Comparison of ENCODE assay signal across 31 cellular contexts in genomic region chr1:173581384-173582078, GRCh38. TPM values are rescaled to one million over a fixed set of nuclear protein-coding genes. Genes with fewer than 3 reads are reported as not detected.
"Had no signal": no experiment of that assay in that cellular context is flagged by ENCODE, and none has a peak within 500 bp of the region (broad histone marks: within the 10 kb centered on the region; RNA-seq: fewer than 3 reads in every experiment).

No MANE protein-coding gene starts in this region.

- H3K36me3 ChIP-seq: adrenal gland, ascending aorta, brain microvascular endothelial cell, heart left ventricle, neutrophil, ovary, prostate gland, tibial artery had no signal

- ATAC-seq: activated CD8-positive, alpha-beta T cell treated with anti-CD3 and anti-CD28 coated beads for 36 hours; activated T-cell treated with anti-CD3 and anti-CD28 coated beads, Interleukin-2, amount 50 U/mL, for 4 hours; heart left ventricle; left ventricle myocardium superior; naive thymus-derived CD8-positive, alpha-beta T cell had no signal

- H3K27ac ChIP-seq: adrenal gland, ascending aorta, brain microvascular endothelial cell, heart left ventricle, neutrophil, ovary, prostate gland, tibial artery had no signal

- H3K27me3 Mint-ChIP-seq: activated CD8-positive, alpha-beta T cell treated with anti-CD3 and anti-CD28 coated beads for 36 hours; activated naive CD4-positive, alpha-beta T cell treated with anti-CD3 and anti-CD28 coated beads, Interleukin-2, amount 50 U/mL, for 24 hours; dendritic cell treated with granulocyte-macrophage colony-stimulating factor and Interleukin-4, amounts not matched to agents 40 ng/mL and 50 ng/mL, for 4 days had no signal

- H3K36me3 Mint-ChIP-seq: activated naive CD4-positive, alpha-beta T cell treated with anti-CD3 and anti-CD28 coated beads, Interleukin-2, amount 50 U/mL, for 24 hours; mesothelial cell of epicardium; naive thymus-derived CD8-positive, alpha-beta T cell had no signal

- FAIRE-seq: endometrium, islet of Langerhans had no signal

- H3K4me3 ChIP-seq: adrenal gland, ascending aorta, heart left ventricle, ovary, prostate gland, tibial artery had no signal

- H3K4me1 Mint-ChIP-seq: activated B cell treated with CpG ODN at 0.5 μM for 24 hours; activated naive CD4-positive, alpha-beta T cell treated with anti-CD3 and anti-CD28 coated beads, Interleukin-2, amount 50 U/mL, for 24 hours; mesothelial cell of epicardium had no signal

- H3K9me3 Mint-ChIP-seq: activated B cell treated with CpG ODN at 0.5 μM for 24 hours; activated naive CD4-positive, alpha-beta T cell treated with anti-CD3 and anti-CD28 coated beads, Interleukin-2, amount 50 U/mL, for 24 hours; activated T-cell treated with anti-CD3 and anti-CD28 coated beads, Interleukin-2, amount 50 U/mL, for 4 hours; dendritic cell treated with granulocyte-macrophage colony-stimulating factor and Interleukin-4, amounts not matched to agents 40 ng/mL and 50 ng/mL, for 4 days; mesothelial cell of epicardium; naive thymus-derived CD8-positive, alpha-beta T cell had no signal

- H3K27ac Mint-ChIP-seq: activated B cell treated with CpG ODN at 0.5 μM for 24 hours; activated CD8-positive, alpha-beta T cell treated with anti-CD3 and anti-CD28 coated beads for 36 hours; activated naive CD4-positive, alpha-beta T cell treated with anti-CD3 and anti-CD28 coated beads, Interleukin-2, amount 50 U/mL, for 24 hours; dendritic cell treated with granulocyte-macrophage colony-stimulating factor and Interleukin-4, amounts not matched to agents 40 ng/mL and 50 ng/mL, for 4 days; mesothelial cell of epicardium had no signal

- H3K27me3 ChIP-seq: adrenal gland, ascending aorta, brain microvascular endothelial cell, heart left ventricle, neutrophil, ovary, tibial artery had no signal

- H3K9me3 ChIP-seq: adrenal gland, ascending aorta, heart left ventricle, neutrophil, ovary, prostate gland, tibial artery had no signal

- DNase-seq: activated B cell treated with CpG ODN at 0.5 μM for 24 hours; activated CD4-positive, alpha-beta T cell treated with anti-CD3 and anti-CD28 coated beads for 4 hours; activated CD8-positive, alpha-beta T cell treated with anti-CD3 and anti-CD28 coated beads for 36 hours; activated gamma-delta T cell treated with Interleukin-2 at 50 U/mL for 16 hours; activated T-cell treated with anti-CD3 and anti-CD28 coated beads, Interleukin-2, amount 50 U/mL, for 4 hours; adrenal gland; brain microvascular endothelial cell; caudate nucleus; effector CD4-positive, alpha-beta T cell; heart left ventricle; left ventricle myocardium superior; mammary epithelial cell; naive thymus-derived CD8-positive, alpha-beta T cell; ovary; stimulated activated CD4-positive, alpha-beta T cell treated with anti-CD3 and anti-CD28 coated beads, Interleukin-2, amount 100 ng/mL, for 48 hours; stimulated activated CD8-positive, alpha-beta memory T cell treated with anti-CD3 and anti-CD28 coated beads, Interleukin-4, amount 100 ng/mL, for 48 hours; stimulated activated naive CD4-positive, alpha-beta T cell treated with Interleukin-2 at 50 U/mL for 16 hours; T1000; tibial artery had no signal

- H3K4me1 ChIP-seq: adrenal gland, ascending aorta, heart left ventricle, prostate gland, tibial artery had no signal

- H3K4me3 Mint-ChIP-seq: activated B cell treated with CpG ODN at 0.5 μM for 24 hours; activated CD8-positive, alpha-beta T cell treated with anti-CD3 and anti-CD28 coated beads for 36 hours; activated naive CD4-positive, alpha-beta T cell treated with anti-CD3 and anti-CD28 coated beads, Interleukin-2, amount 50 U/mL, for 24 hours; activated T-cell treated with anti-CD3 and anti-CD28 coated beads, Interleukin-2, amount 50 U/mL, for 4 hours; dendritic cell treated with granulocyte-macrophage colony-stimulating factor and Interleukin-4, amounts not matched to agents 40 ng/mL and 50 ng/mL, for 4 days; mesothelial cell of epicardium; naive thymus-derived CD8-positive, alpha-beta T cell had no signal

RNA-seq across cellular contexts. Expression of gene SLC9C2, which starts 21.3 kb away (rescaled TPM):
- total RNA-seq: activated B cell treated with CpG ODN at 0.5 μM for 24 hours; activated CD8-positive, alpha-beta T cell treated with anti-CD3 and anti-CD28 coated beads for 36 hours; activated T-cell treated with anti-CD3 and anti-CD28 coated beads, Interleukin-2, amount 50 U/mL, for 4 hours; ascending aorta; epithelial cell of proximal tubule; fibroblast of villous mesenchyme; left ventricle myocardium superior; mammary epithelial cell; naive thymus-derived CD8-positive, alpha-beta T cell; T-helper 1 cell treated with Interleukin-12 subunit alpha and Interleukin-12 subunit beta and Interleukin-4 antibody, amounts not matched to agents 30 ng/mL and 1 ng/mL, for 36 hours; ureter had no signal
- polyA plus RNA-seq: heart left ventricle; naive thymus-derived CD8-positive, alpha-beta T cell had no signal

RNA-seq across cellular contexts. Expression of gene TEX50, which starts 53.6 kb away (rescaled TPM):
- total RNA-seq: activated B cell treated with CpG ODN at 0.5 μM for 24 hours; activated CD8-positive, alpha-beta T cell treated with anti-CD3 and anti-CD28 coated beads for 36 hours; activated T-cell treated with anti-CD3 and anti-CD28 coated beads, Interleukin-2, amount 50 U/mL, for 4 hours; adrenal gland; ascending aorta; epithelial cell of proximal tubule; fibroblast of villous mesenchyme; heart left ventricle; left ventricle myocardium superior; mammary epithelial cell; mesothelial cell of epicardium; naive thymus-derived CD8-positive, alpha-beta T cell; ovary; T-helper 1 cell treated with Interleukin-12 subunit alpha and Interleukin-12 subunit beta and Interleukin-4 antibody, amounts not matched to agents 30 ng/mL and 1 ng/mL, for 36 hours; ureter had no signal
- polyA plus RNA-seq: adrenal gland; heart left ventricle; mammary epithelial cell; naive thymus-derived CD8-positive, alpha-beta T cell; ovary had no signal
